In genomic region chr14:37133284-37133913, GRCh38 we compare ENCODE assay signal across 1 cellular context.
TF ChIP-seq lines count a peak whose summit lies in the region.

No MANE protein-coding gene starts in this region.

TF ChIP-seq in HepG2, 621 proteins besides CTCF, POLR2A, EP300 and RAD21 (continued from another document):
- TF ChIP-seq ZNF260 (CRISPR knock-in tag; IDR thresholded peaks at IDR 0.05; ENCODE audit: borderline replicate concordance, low read depth) (no peak), ZC3H13 (CRISPR knock-in tag; IDR thresholded peaks at IDR 0.05) (no peak), ATRX (CRISPR knock-in tag; IDR thresholded peaks at IDR 0.05; ENCODE audit: borderline replicate concordance) (no peak), POLR2AphosphoS2 (IDR thresholded peaks at IDR 0.05; ENCODE audit: low read depth, low read length) (no peak), ASH2L (IDR thresholded peaks at IDR 0.05; ENCODE audit: insufficient read length, low read depth, low read length) (no peak), KAT8 (CRISPR knock-in tag; IDR thresholded peaks at IDR 0.05) (no peak), EED (CRISPR knock-in tag; IDR thresholded peaks at IDR 0.05) (no peak), ZNF235 (CRISPR knock-in tag; IDR thresholded peaks at IDR 0.05; ENCODE audit: borderline replicate concordance) (no peak), ZFP36L2 (CRISPR knock-in tag; IDR thresholded peaks at IDR 0.05) (no peak), ZNF282 (IDR thresholded peaks at IDR 0.05; ENCODE audit: partially characterized antibody) (peak; percentile 12), LCORL (IDR thresholded peaks at IDR 0.05) (0 out of 2 replicates have a peak, but pooled peaks have one; percentile 8), LCORL (CRISPR knock-in tag; IDR thresholded peaks at IDR 0.05) (no peak), HNF4A (CRISPR knock-in tag; IDR thresholded peaks at IDR 0.05) (no peak), FOSL2 (CRISPR knock-in tag; IDR thresholded peaks at IDR 0.05) (no peak), ZNF350 (CRISPR knock-in tag; IDR thresholded peaks at IDR 0.05; ENCODE audit: borderline replicate concordance, low read depth) (no peak), TBL1XR1 (IDR thresholded peaks at IDR 0.05; ENCODE audit: borderline replicate concordance, low read length, partially characterized antibody) (no peak), MTF1 (CRISPR knock-in tag; IDR thresholded peaks at IDR 0.05) (no peak), IKZF1 (IDR thresholded peaks at IDR 0.05) (0 out of 2 replicates have a peak, but pooled peaks have one; percentile 59), NFAT5 (CRISPR knock-in tag; IDR thresholded peaks at IDR 0.05) (no peak), ZNF546 (CRISPR knock-in tag; conservative IDR thresholded peaks at IDR 0.05) (no peak), TOPORS (CRISPR knock-in tag; IDR thresholded peaks at IDR 0.05) (no peak), CREB1 (IDR thresholded peaks at IDR 0.05) (no peak), CREB1 (CRISPR knock-in tag; IDR thresholded peaks at IDR 0.05) (no peak), ZNF256 (CRISPR knock-in tag; conservative IDR thresholded peaks at IDR 0.05) (no peak), SMARCE1 (IDR thresholded peaks at IDR 0.05; ENCODE audit: borderline replicate concordance) (no peak), GTF3A (CRISPR knock-in tag; conservative IDR thresholded peaks at IDR 0.05) (no peak), JDP2 (CRISPR knock-in tag; IDR thresholded peaks at IDR 0.05; ENCODE audit: borderline replicate concordance) (no peak), ZNF543 (CRISPR knock-in tag; IDR thresholded peaks at IDR 0.05) (no peak), ZNF841 (CRISPR knock-in tag; IDR thresholded peaks at IDR 0.05; ENCODE audit: borderline replicate concordance) (no peak), SATB2 (CRISPR knock-in tag; IDR thresholded peaks at IDR 0.05) (no peak)
- TF ChIP-seq, protein P1, sequence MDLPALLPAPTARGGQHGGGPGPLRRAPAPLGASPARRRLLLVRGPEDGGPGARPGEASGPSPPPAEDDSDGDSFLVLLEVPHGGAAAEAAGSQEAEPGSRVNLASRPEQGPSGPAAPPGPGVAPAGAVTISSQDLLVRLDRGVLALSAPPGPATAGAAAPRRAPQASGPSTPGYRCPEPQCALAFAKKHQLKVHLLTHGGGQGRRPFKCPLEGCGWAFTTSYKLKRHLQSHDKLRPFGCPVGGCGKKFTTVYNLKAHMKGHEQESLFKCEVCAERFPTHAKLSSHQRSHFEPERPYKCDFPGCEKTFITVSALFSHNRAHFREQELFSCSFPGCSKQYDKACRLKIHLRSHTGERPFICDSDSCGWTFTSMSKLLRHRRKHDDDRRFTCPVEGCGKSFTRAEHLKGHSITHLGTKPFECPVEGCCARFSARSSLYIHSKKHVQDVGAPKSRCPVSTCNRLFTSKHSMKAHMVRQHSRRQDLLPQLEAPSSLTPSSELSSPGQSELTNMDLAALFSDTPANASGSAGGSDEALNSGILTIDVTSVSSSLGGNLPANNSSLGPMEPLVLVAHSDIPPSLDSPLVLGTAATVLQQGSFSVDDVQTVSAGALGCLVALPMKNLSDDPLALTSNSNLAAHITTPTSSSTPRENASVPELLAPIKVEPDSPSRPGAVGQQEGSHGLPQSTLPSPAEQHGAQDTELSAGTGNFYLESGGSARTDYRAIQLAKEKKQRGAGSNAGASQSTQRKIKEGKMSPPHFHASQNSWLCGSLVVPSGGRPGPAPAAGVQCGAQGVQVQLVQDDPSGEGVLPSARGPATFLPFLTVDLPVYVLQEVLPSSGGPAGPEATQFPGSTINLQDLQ (CRISPR knock-in tag; IDR thresholded peaks at IDR 0.05), result no peak
- TF ChIP-seq, protein P2, sequence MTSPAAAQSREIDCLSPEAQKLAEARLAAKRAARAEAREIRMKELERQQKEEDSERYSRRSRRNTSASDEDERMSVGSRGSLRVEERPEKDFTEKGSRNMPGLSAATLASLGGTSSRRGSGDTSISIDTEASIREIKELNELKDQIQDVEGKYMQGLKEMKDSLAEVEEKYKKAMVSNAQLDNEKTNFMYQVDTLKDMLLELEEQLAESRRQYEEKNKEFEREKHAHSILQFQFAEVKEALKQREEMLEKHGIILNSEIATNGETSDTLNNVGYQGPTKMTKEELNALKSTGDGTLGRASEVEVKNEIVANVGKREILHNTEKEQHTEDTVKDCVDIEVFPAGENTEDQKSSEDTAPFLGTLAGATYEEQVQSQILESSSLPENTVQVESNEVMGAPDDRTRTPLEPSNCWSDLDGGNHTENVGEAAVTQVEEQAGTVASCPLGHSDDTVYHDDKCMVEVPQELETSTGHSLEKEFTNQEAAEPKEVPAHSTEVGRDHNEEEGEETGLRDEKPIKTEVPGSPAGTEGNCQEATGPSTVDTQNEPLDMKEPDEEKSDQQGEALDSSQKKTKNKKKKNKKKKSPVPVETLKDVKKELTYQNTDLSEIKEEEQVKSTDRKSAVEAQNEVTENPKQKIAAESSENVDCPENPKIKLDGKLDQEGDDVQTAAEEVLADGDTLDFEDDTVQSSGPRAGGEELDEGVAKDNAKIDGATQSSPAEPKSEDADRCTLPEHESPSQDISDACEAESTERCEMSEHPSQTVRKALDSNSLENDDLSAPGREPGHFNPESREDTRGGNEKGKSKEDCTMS (CRISPR knock-in tag; conservative IDR thresholded peaks at IDR 0.05), result no peak
- TF ChIP-seq, protein P3, sequence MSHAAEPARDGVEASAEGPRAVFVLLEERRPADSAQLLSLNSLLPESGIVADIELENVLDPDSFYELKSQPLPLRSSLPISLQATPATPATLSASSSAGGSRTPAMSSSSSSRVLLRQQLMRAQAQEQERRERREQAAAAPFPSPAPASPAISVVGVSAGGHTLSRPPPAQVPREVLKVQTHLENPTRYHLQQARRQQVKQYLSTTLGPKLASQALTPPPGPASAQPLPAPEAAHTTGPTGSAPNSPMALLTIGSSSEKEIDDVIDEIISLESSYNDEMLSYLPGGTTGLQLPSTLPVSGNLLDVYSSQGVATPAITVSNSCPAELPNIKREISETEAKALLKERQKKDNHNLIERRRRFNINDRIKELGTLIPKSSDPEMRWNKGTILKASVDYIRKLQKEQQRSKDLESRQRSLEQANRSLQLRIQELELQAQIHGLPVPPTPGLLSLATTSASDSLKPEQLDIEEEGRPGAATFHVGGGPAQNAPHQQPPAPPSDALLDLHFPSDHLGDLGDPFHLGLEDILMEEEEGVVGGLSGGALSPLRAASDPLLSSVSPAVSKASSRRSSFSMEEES (CRISPR knock-in tag; IDR thresholded peaks at IDR 0.05), result no peak
- TF ChIP-seq, protein P4, sequence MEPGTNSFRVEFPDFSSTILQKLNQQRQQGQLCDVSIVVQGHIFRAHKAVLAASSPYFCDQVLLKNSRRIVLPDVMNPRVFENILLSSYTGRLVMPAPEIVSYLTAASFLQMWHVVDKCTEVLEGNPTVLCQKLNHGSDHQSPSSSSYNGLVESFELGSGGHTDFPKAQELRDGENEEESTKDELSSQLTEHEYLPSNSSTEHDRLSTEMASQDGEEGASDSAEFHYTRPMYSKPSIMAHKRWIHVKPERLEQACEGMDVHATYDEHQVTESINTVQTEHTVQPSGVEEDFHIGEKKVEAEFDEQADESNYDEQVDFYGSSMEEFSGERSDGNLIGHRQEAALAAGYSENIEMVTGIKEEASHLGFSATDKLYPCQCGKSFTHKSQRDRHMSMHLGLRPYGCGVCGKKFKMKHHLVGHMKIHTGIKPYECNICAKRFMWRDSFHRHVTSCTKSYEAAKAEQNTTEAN (CRISPR knock-in tag; conservative IDR thresholded peaks at IDR 0.05), result no peak
TF ChIP-seq in HepG2: peak in this region for 7.
